ENCODE assay signal across 19 cellular contexts in the genomic region with DNA sequence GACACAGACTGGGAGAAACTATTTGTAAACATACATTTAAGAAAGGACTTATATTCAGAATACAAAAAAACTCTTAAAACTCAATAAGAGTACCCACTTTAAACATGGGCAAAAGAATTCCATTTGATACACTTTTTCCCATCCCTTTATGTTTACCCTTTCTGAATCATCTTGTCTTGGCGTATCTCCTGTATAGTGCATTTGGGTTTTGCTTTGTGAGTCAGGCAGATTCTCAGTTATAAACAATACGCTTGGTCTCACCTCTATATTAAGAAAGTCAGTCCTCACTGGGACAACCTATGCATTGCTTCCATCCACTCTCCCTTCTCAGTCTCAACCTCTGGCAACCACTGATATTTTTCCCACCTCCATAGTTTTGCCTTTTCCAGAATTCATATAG. TPM values are rescaled to one million over a fixed set of nuclear protein-coding genes. Genes with fewer than 3 reads are reported as not detected.
DNase-seq lines count a peak whose midpoint lies in the region; ATAC-seq, FAIRE-seq and TF ChIP-seq lines count a peak whose summit lies in the region.
"Had no signal": no experiment of that assay in that cellular context is flagged by ENCODE, and none has a peak within 500 bp of the region (broad histone marks: within the 10 kb centered on the region; RNA-seq: fewer than 3 reads in every experiment).

No MANE protein-coding gene starts in this region.

- no peaks in the 10 kb centered on the region for H3K27me3 Mint-ChIP-seq in HFFc6 (ENCODE audit: insufficient read depth)
- no peaks in the 10 kb centered on the region for H3K27me3 Mint-ChIP-seq in stimulated activated memory B cell treated with anti-CD40 and anti-IgM and Interleukin-4, amounts not matched to agents 10 μg/mL and 1 μg/mL and 100 μg/mL, for 72 hours
- H3K27me3 Mint-ChIP-seq: CD4-positive, alpha-beta memory T cell had no signal

- H2AFZ ChIP-seq in mesenchymal stem cell (ENCODE audit: low read depth, low read length): no peak overlapping the region

- no peaks in the 10 kb centered on the region for H3K4me1 ChIP-seq in mesenchymal stem cell (ENCODE audit: control insufficient read depth, insufficient read depth, low read depth, low read length)
- H3K4me1 ChIP-seq: BE2C had no signal

- no peaks in the 10 kb centered on the region for H3K79me1 ChIP-seq in mesenchymal stem cell (replicated peaks; ENCODE audit: low read length, poor library complexity, severe bottlenecking)

- no peaks in the 10 kb centered on the region for H3K9me3 Mint-ChIP-seq in HFFc6
- H3K9me3 Mint-ChIP-seq in stimulated activated memory B cell treated with anti-CD40 and anti-IgM and Interleukin-4, amounts not matched to agents 10 μg/mL and 1 μg/mL and 100 μg/mL, for 72 hours: no peaks in the 10 kb centered on the region
- H3K9me3 Mint-ChIP-seq: H9 had no signal

- H3K36me3 ChIP-seq in bronchial epithelial cell (ENCODE audit: control insufficient read depth, insufficient read depth, low read length) (no peaks in the 10 kb centered on the region), mesenchymal stem cell (ENCODE audit: control insufficient read depth in 1 of 2, insufficient read depth in 2 of 2, low read depth in 1 of 2, low read length in 2 of 2) (no peaks in the 10 kb centered on the region)
- H3K36me3 ChIP-seq: BE2C had no signal

- 94% methylated on average over 2 of the region's 2 CpGs for WGBS in mesenchymal stem cell

- no peak overlapping the region for H3K4ac ChIP-seq in mesenchymal stem cell (ENCODE audit: low read depth in 1 of 2, low read length in 2 of 2)

- no peak overlapping the region for H2BK12ac ChIP-seq in mesenchymal stem cell (ENCODE audit: low read length in 2 of 2)

- H3K14ac ChIP-seq in mesenchymal stem cell (ENCODE audit: low read length in 2 of 2): no peak overlapping the region

- TF ChIP-seq CTCF in HFFc6 (IDR thresholded peaks at IDR 0.05): no peak
- no peak for TF ChIP-seq CTCF in bronchial epithelial cell (IDR thresholded peaks at IDR 0.05; ENCODE audit: insufficient read depth, low read length, severe bottlenecking)

- no peak overlapping the region for H3K4me3 Mint-ChIP-seq in HFFc6
- H3K4me3 Mint-ChIP-seq in stimulated activated memory B cell treated with anti-CD40 and anti-IgM and Interleukin-4, amounts not matched to agents 10 μg/mL and 1 μg/mL and 100 μg/mL, for 72 hours: no peak overlapping the region
- H3K4me3 Mint-ChIP-seq: CD4-positive, alpha-beta memory T cell; H9 had no signal

- H2BK120ac ChIP-seq in mesenchymal stem cell (ENCODE audit: low read depth, low read length): no peak overlapping the region

- H3K27ac Mint-ChIP-seq in HFFc6: peak overlapping the region; percentile 19; the same call in 1 of the 2 replicates
- no peak overlapping the region for H3K27ac Mint-ChIP-seq in stimulated activated memory B cell treated with anti-CD40 and anti-IgM and Interleukin-4, amounts not matched to agents 10 μg/mL and 1 μg/mL and 100 μg/mL, for 72 hours
- H3K27ac Mint-ChIP-seq: CD4-positive, alpha-beta memory T cell; H9 had no signal

- H3K4me1 Mint-ChIP-seq in HFFc6 (ENCODE audit: low read depth): peaks cover 50% of the 10 kb centered on the region
- no peaks in the 10 kb centered on the region for H3K4me1 Mint-ChIP-seq in stimulated activated memory B cell treated with anti-CD40 and anti-IgM and Interleukin-4, amounts not matched to agents 10 μg/mL and 1 μg/mL and 100 μg/mL, for 72 hours
- H3K4me1 Mint-ChIP-seq: H9 had no signal

- no peak overlapping the region for H2AK5ac ChIP-seq in mesenchymal stem cell (ENCODE audit: low read length, severe bottlenecking)

- peak; percentile 41 for DNase-seq in ELR (ENCODE audit: low read depth)
- DNase-seq in HFFc6: peak; percentile 8
- peak; percentile 43 for DNase-seq in bronchial epithelial cell (ENCODE audit: low read depth)
- peak; percentile 6 for DNase-seq in mesenchymal stem cell
- DNase-seq: BE2C; CD4-positive, alpha-beta memory T cell; DMS153; DMS79 treated with DMSO at 0.1 percent for 48 hours; GF-D8; GOT3; H9; KBM-7 had no signal

- no peaks in the 10 kb centered on the region for H3K9me3 ChIP-seq in mesenchymal stem cell (ENCODE audit: control insufficient read depth, low read length)
- H3K9me3 ChIP-seq: BE2C had no signal

- H3K23ac ChIP-seq in mesenchymal stem cell (ENCODE audit: low read length in 2 of 2): no peak overlapping the region

- ATAC-seq in esophagus mucosa (no peak), GM21390 (IDR thresholded peaks at IDR 0.05; ENCODE audit: unreplicated experiment) (no peak)
- no peak for ATAC-seq in stimulated activated memory B cell treated with anti-CD40 and anti-IgM and Interleukin-4, amounts not matched to agents 10 μg/mL and 1 μg/mL and 100 μg/mL, for 72 hours

- H3K4me2 ChIP-seq in mesenchymal stem cell (ENCODE audit: low read length, poor library complexity, severe bottlenecking): no peak overlapping the region

- no peak overlapping the region for H2BK15ac ChIP-seq in mesenchymal stem cell (ENCODE audit: low read depth, poor library complexity, severe bottlenecking)

- H3K4me3 ChIP-seq in bronchial epithelial cell (ENCODE audit: low read depth, low read length) (no peak overlapping the region), mesenchymal stem cell (ENCODE audit: insufficient read depth in 1 of 2, low read depth in 1 of 2, low read length in 2 of 2) (no peak overlapping the region)

- no peak overlapping the region for H3K27ac ChIP-seq in mesenchymal stem cell (ENCODE audit: low read length, poor library complexity, severe bottlenecking)
- H3K27ac ChIP-seq: C4-2B, HL-60 had no signal

- no peak for FAIRE-seq in bronchial epithelial cell (lab: Jason Lieb, UNC)
- FAIRE-seq: A204.1, D721Med had no signal

- no peak overlapping the region for H4K8ac ChIP-seq in mesenchymal stem cell (ENCODE audit: low read length)

- H3K27me3 ChIP-seq in bronchial epithelial cell (ENCODE audit: control insufficient read depth, insufficient read depth, low read length): no peaks in the 10 kb centered on the region
- no peaks in the 10 kb centered on the region for H3K27me3 ChIP-seq in mesenchymal stem cell (ENCODE audit: control insufficient read depth in 1 of 2, insufficient read depth in 1 of 2, low read length in 2 of 2)
- H3K27me3 ChIP-seq: BE2C had no signal

- no peaks in the 10 kb centered on the region for H3K36me3 Mint-ChIP-seq in HFFc6 (ENCODE audit: low read depth)
- no peaks in the 10 kb centered on the region for H3K36me3 Mint-ChIP-seq in stimulated activated memory B cell treated with anti-CD40 and anti-IgM and Interleukin-4, amounts not matched to agents 10 μg/mL and 1 μg/mL and 100 μg/mL, for 72 hours
- H3K36me3 Mint-ChIP-seq: CD4-positive, alpha-beta memory T cell had no signal

- no peak overlapping the region for H3K18ac ChIP-seq in mesenchymal stem cell (ENCODE audit: low read depth in 1 of 2, low read length in 2 of 2)

- H3K9ac ChIP-seq in mesenchymal stem cell (ENCODE audit: low read length): no peak overlapping the region

- H2BK5ac ChIP-seq in mesenchymal stem cell (ENCODE audit: low read depth, low read length, poor library complexity, severe bottlenecking): no peak overlapping the region

- H4K91ac ChIP-seq in mesenchymal stem cell (ENCODE audit: low read length): no peak overlapping the region

RNA-seq across cellular contexts. Expression of gene ADAMTS6, which starts 27.3 kb away (rescaled TPM):
- 10 to 100 TPM; 23.1 to 29.9 (median 28.3) TPM for total RNA-seq in HFFc6 (2021; fragmentation: NEBNext Ultra II Directional; extraction: Animal tissue kit (Norgen Biotek cat#: 25700))
- total RNA-seq in bronchial epithelial cell: 5.9 and 17.6 TPM in 2 replicates
- polyA plus RNA-seq in mesenchymal stem cell (2013, experiment 1 of 2): 0.68 TPM
- 0.67 TPM for polyA plus RNA-seq in mesenchymal stem cell (2013, experiment 2 of 2)
- total RNA-seq in esophagus mucosa: 1.2 TPM

RNA-seq across cellular contexts. Expression of gene CENPK, which starts 54.0 kb away (rescaled TPM):
- total RNA-seq in HFFc6 (2021; fragmentation: NEBNext Ultra II Directional; extraction: Animal tissue kit (Norgen Biotek cat#: 25700)): 10 to 100 TPM; 12.0 to 24.0 (median 19.4) TPM
- 2.1 and 4.2 TPM in 2 replicates for total RNA-seq in bronchial epithelial cell
- polyA plus RNA-seq in mesenchymal stem cell (2013, experiment 1 of 2): 12.8 TPM
- 14.0 TPM for polyA plus RNA-seq in mesenchymal stem cell (2013, experiment 2 of 2)
- total RNA-seq in esophagus mucosa: 9.3 TPM

RNA-seq across cellular contexts. Expression of gene PPWD1, which starts 54.1 kb away (rescaled TPM):
- total RNA-seq in HFFc6 (2021; fragmentation: NEBNext Ultra II Directional; extraction: Animal tissue kit (Norgen Biotek cat#: 25700)): 10 to 100 TPM; 17.1 to 24.0 (median 22.1) TPM
- total RNA-seq in bronchial epithelial cell (21.4 and 24.7 TPM in 2 replicates), esophagus mucosa (16.6 TPM)
- 19.9 TPM for polyA plus RNA-seq in mesenchymal stem cell (2013, experiment 1 of 2)
- polyA plus RNA-seq in mesenchymal stem cell (2013, experiment 2 of 2): 19.0 TPM
